Comparison of ENCODE assay signal across 26 cellular contexts in the genomic region with DNA sequence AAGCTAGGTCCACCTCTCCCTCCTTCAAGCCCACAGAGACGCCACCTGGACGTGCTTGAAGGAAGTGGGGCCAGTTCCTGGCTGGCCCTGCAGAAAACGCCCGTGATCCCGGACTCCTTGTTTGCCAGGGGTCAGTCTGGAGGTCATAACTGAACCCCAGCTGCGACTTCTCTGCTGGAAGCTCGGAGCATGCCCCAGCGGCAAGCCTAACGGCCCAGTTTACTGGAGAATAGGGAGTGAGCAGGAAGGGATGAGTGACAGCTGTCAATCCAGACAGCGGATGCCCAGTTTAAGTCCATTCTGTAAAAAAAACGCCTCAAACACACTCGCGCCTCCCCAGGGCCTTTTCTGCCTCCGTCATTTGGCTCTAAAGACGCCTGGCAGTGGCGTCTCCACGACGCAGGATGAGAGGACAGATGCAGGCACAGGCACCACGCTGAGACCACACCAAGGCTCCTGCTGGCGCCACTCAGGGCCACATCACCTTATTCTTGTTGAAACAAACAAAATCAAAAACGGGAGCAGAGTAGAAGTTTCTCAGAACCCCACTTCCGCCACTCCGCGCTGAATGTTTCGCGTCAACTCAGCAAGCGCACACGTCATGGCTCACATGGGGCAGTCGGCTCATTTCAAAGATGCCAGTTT. TPM values are rescaled to one million over a fixed set of nuclear protein-coding genes. Genes with fewer than 3 reads are reported as not detected.
DNase-seq lines count a peak whose midpoint lies in the region; ATAC-seq, FAIRE-seq and TF ChIP-seq lines count a peak whose summit lies in the region.
"Had no signal": no experiment of that assay in that cellular context is flagged by ENCODE, and none has a peak within 500 bp of the region (broad histone marks: within the 10 kb centered on the region; RNA-seq: fewer than 3 reads in every experiment).

No MANE protein-coding gene starts in this region.

- peaks cover 16% of the 10 kb centered on the region for H3K4me1 ChIP-seq in mucosa of descending colon (ENCODE audit: low read depth)
- H3K4me1 ChIP-seq in upper lobe of right lung, result peaks cover 8% of the 10 kb centered on the region
- H3K4me1 ChIP-seq: Caco-2, SJCRH30 had no signal

- no peak for TF ChIP-seq CTCF in natural killer cell (IDR thresholded peaks at IDR 0.05)
- no peak for TF ChIP-seq CTCF in WTC11 (IDR thresholded peaks at IDR 0.05)
- no peak for TF ChIP-seq CTCF in mucosa of descending colon (IDR thresholded peaks at IDR 0.05)
- no peak for TF ChIP-seq CTCF in upper lobe of right lung (IDR thresholded peaks at IDR 0.05)

- no peak overlapping the region for H3K4me3 Mint-ChIP-seq in natural killer cell treated with Interleukin-12 subunit alpha and Interleukin-12 subunit beta and Interleukin-15 and Interleukin-18, amount 100 ng/mL, for 72 hours
- H3K4me3 Mint-ChIP-seq in natural killer cell, result no peak overlapping the region
- H3K4me3 Mint-ChIP-seq in WTC11, result no peak overlapping the region

- FAIRE-seq in GM19239 (lab: Jason Lieb, UNC), result no peak
- FAIRE-seq: GM12892, H1 had no signal

- peak; percentile 37 for DNase-seq in natural killer cell treated with Interleukin-12 subunit alpha and Interleukin-12 subunit beta and Interleukin-15 and Interleukin-18, amount 100 ng/mL, for 72 hours (ENCODE audit: low spot score)
- no peak for DNase-seq in natural killer cell
- DNase-seq in WTC11 (ENCODE audit: low spot score), result no peak
- peak in 2 of 3 donors; percentile 18 to 38 for DNase-seq in mucosa of descending colon
- peak; percentile 47 for DNase-seq in upper lobe of right lung
- DNase-seq in GM19239 (ENCODE audit: insufficient read length, low spot score), result no peak
- DNase-seq in NCI-H2029 (lab: John Stamatoyannopoulos, UW), result no peak
- no peak for DNase-seq in COLO829 (ENCODE audit: low spot score)
- DNase-seq: caudate nucleus; DND-41; foreskin keratinocyte; hippocampal formation; islet precursor cell; KBM-7; naive thymus-derived CD4-positive, alpha-beta T cell; NCI-H345; PC-3; SJCRH30; stimulated activated CD4-positive, alpha-beta T cell treated with anti-CD3 and anti-CD28 coated beads, Interleukin-4, amount 100 ng/mL, for 24 hours; T-helper 2 cell; WERI-Rb-1 had no signal

- no peak overlapping the region for H3K27ac ChIP-seq in upper lobe of right lung
- H3K27ac ChIP-seq: foreskin keratinocyte, psoas muscle, SJCRH30, WERI-Rb-1 had no signal

- H3K4me3 ChIP-seq in mucosa of descending colon (no peak overlapping the region), upper lobe of right lung (no peak overlapping the region)
- H3K4me3 ChIP-seq: dorsolateral prefrontal cortex, psoas muscle, SJCRH30 had no signal

- no peak for ATAC-seq in natural killer cell treated with Interleukin-12 subunit alpha and Interleukin-12 subunit beta and Interleukin-15 and Interleukin-18, amount 100 ng/mL, for 72 hours
- no peak for ATAC-seq in natural killer cell
- no peak for ATAC-seq in WTC11
- no peak for ATAC-seq in mucosa of descending colon
- ATAC-seq in upper lobe of right lung, result no peak
- ATAC-seq: foreskin keratinocyte; naive thymus-derived CD4-positive, alpha-beta T cell; PC-3 had no signal

- no peaks in the 10 kb centered on the region for H3K27me3 ChIP-seq in upper lobe of right lung
- H3K27me3 ChIP-seq: dorsolateral prefrontal cortex, foreskin keratinocyte, SJCRH30 had no signal

- H3K27me3 Mint-ChIP-seq in natural killer cell treated with Interleukin-12 subunit alpha and Interleukin-12 subunit beta and Interleukin-15 and Interleukin-18, amount 100 ng/mL, for 72 hours, result no peaks in the 10 kb centered on the region
- H3K27me3 Mint-ChIP-seq in natural killer cell (ENCODE audit: low read depth in 2 of 2), result no peaks in the 10 kb centered on the region
- no peaks in the 10 kb centered on the region for H3K27me3 Mint-ChIP-seq in WTC11 (ENCODE audit: low read depth)
- H3K27me3 Mint-ChIP-seq: naive thymus-derived CD4-positive, alpha-beta T cell had no signal

- no peaks in the 10 kb centered on the region for H3K9me3 ChIP-seq in mucosa of descending colon
- H3K9me3 ChIP-seq in upper lobe of right lung, result no peaks in the 10 kb centered on the region
- H3K9me3 ChIP-seq: psoas muscle, SJCRH30 had no signal

- no peaks in the 10 kb centered on the region for H3K9me3 Mint-ChIP-seq in natural killer cell treated with Interleukin-12 subunit alpha and Interleukin-12 subunit beta and Interleukin-15 and Interleukin-18, amount 100 ng/mL, for 72 hours
- no peaks in the 10 kb centered on the region for H3K9me3 Mint-ChIP-seq in natural killer cell
- peaks cover 7% of the 10 kb centered on the region for H3K9me3 Mint-ChIP-seq in WTC11

- H3K36me3 ChIP-seq in mucosa of descending colon (ENCODE audit: low read depth), result no peaks in the 10 kb centered on the region
- peaks cover 5% of the 10 kb centered on the region for H3K36me3 ChIP-seq in upper lobe of right lung
- H3K36me3 ChIP-seq: WERI-Rb-1 had no signal

- no peak overlapping the region for H3K27ac Mint-ChIP-seq in natural killer cell treated with Interleukin-12 subunit alpha and Interleukin-12 subunit beta and Interleukin-15 and Interleukin-18, amount 100 ng/mL, for 72 hours
- H3K27ac Mint-ChIP-seq in natural killer cell (peak overlapping the region in 1 of 2 donors; percentile 84), WTC11 (peak overlapping the region; percentile 65; the same call in 1 of the 2 replicates)

- H3K4me1 Mint-ChIP-seq in natural killer cell treated with Interleukin-12 subunit alpha and Interleukin-12 subunit beta and Interleukin-15 and Interleukin-18, amount 100 ng/mL, for 72 hours (ENCODE audit: low read depth in 2 of 2), result peaks cover 39 to 51% of the 10 kb centered on the region in 2 donors
- H3K4me1 Mint-ChIP-seq in natural killer cell (peaks cover 66 to 71% of the 10 kb centered on the region in 2 donors), WTC11 (0 out of 2 replicates have a peak, but pooled peaks cover 5% of the 10 kb centered on the region)

- intact Hi-C loops in natural killer cell (cut with micrococcal nuclease) (no loop called here), mucosa of descending colon (cut with DNase I, micrococcal nuclease) (no loop called here), upper lobe of right lung (cut with DNase I) (no loop called here)

- POLR2A ChIA-PET in WTC11 (lab: Charles Lee), result no interaction called here

- peaks cover 6% of the 10 kb centered on the region for H3K36me3 Mint-ChIP-seq in natural killer cell treated with Interleukin-12 subunit alpha and Interleukin-12 subunit beta and Interleukin-15 and Interleukin-18, amount 100 ng/mL, for 72 hours
- H3K36me3 Mint-ChIP-seq in natural killer cell, result peaks cover 26% of the 10 kb centered on the region
- H3K36me3 Mint-ChIP-seq in WTC11, result peaks cover 23% of the 10 kb centered on the region

- CTCF ChIA-PET in WTC11 (lab: Charles Lee), result interaction anchor here (1.0 kb wide), 1 partner anchor 10 kb away, joined by 3 read pairs; no protein-coding TSS in a partner anchor

TF ChIP-seq in WTC11, 78 proteins besides CTCF, POLR2A, EP300 and RAD21 (continues in another document):
- TF ChIP-seq KAT7 (CRISPR knock-in tag; IDR thresholded peaks at IDR 0.05; ENCODE audit: borderline replicate concordance) (no peak), ZNF121 (CRISPR knock-in tag; IDR thresholded peaks at IDR 0.05) (no peak), CBFB (CRISPR knock-in tag; IDR thresholded peaks at IDR 0.05; ENCODE audit: low read depth) (no peak), RELA (CRISPR knock-in tag; IDR thresholded peaks at IDR 0.05; ENCODE audit: borderline replicate concordance) (no peak), ETV6 (CRISPR knock-in tag; IDR thresholded peaks at IDR 0.05) (no peak), NR2C2 (CRISPR knock-in tag; IDR thresholded peaks at IDR 0.05) (no peak), GTF2I (CRISPR knock-in tag; conservative IDR thresholded peaks at IDR 0.05) (no peak), GABPB1 (CRISPR knock-in tag; IDR thresholded peaks at IDR 0.05) (no peak)
- TF ChIP-seq, protein P1, sequence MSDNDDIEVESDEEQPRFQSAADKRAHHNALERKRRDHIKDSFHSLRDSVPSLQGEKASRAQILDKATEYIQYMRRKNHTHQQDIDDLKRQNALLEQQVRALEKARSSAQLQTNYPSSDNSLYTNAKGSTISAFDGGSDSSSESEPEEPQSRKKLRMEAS (CRISPR knock-in tag; IDR thresholded peaks at IDR 0.05), result no peak
- TF ChIP-seq, protein P2, sequence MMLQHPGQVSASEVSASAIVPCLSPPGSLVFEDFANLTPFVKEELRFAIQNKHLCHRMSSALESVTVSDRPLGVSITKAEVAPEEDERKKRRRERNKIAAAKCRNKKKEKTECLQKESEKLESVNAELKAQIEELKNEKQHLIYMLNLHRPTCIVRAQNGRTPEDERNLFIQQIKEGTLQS (CRISPR knock-in tag; conservative IDR thresholded peaks at IDR 0.05), result no peak
- TF ChIP-seq, protein P3, sequence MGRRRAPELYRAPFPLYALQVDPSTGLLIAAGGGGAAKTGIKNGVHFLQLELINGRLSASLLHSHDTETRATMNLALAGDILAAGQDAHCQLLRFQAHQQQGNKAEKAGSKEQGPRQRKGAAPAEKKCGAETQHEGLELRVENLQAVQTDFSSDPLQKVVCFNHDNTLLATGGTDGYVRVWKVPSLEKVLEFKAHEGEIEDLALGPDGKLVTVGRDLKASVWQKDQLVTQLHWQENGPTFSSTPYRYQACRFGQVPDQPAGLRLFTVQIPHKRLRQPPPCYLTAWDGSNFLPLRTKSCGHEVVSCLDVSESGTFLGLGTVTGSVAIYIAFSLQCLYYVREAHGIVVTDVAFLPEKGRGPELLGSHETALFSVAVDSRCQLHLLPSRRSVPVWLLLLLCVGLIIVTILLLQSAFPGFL (CRISPR knock-in tag; IDR thresholded peaks at IDR 0.05; ENCODE audit: borderline replicate concordance), result no peak

RNA-seq across cellular contexts. Expression of a gene that starts 57.6 kb away (rescaled TPM):
- 10 to 100 TPM in 1 of 2 donors, 1 to 10 TPM in 1; 6.9 to 11.7 TPM for total RNA-seq in natural killer cell treated with Interleukin-12 subunit alpha and Interleukin-12 subunit beta and Interleukin-15 and Interleukin-18, amount 100 ng/mL, for 72 hours
- total RNA-seq in natural killer cell, result 100 to 1,000 TPM; 252 to 277 (median 274) TPM
- total RNA-seq in WTC11 (2021), result 16.5 to 22.3 TPM (median 16.9 TPM) in 3 replicates
- total RNA-seq in mucosa of descending colon, result 10 to 100 TPM in 1 of 3 donors, 1 to 10 TPM in 2; 7.9 to 19.0 (median 8.4) TPM
- 17.3 TPM for total RNA-seq in upper lobe of right lung

Comparison
In these comparisons a context has a peak if more than half of its experiments do, and no peak if none do; other contexts are left out.
1. DNase-seq: peak in natural killer cell treated with Interleukin-12 subunit alpha and Interleukin-12 subunit beta and Interleukin-15 and Interleukin-18, amount 100 ng/mL, for 72 hours (single experiment), mucosa of descending colon (2 of 3) and upper lobe of right lung (single experiment); none in natural killer cell (single experiment), WTC11 (single experiment), GM19239 (single experiment), NCI-H2029 (single experiment) and COLO829 (single experiment).
2. RNA of a gene that starts 57.6 kb away (total RNA-seq): 252 to 277 TPM in natural killer cell; 16.5 to 22.3 TPM in WTC11, 17.3 TPM in upper lobe of right lung (single experiment), 6.9 to 11.7 TPM in natural killer cell treated with Interleukin-12 subunit alpha and Interleukin-12 subunit beta and Interleukin-15 and Interleukin-18, amount 100 ng/mL, for 72 hours and 7.9 to 19.0 TPM in mucosa of descending colon; every median in the first group is over 10 times any median in the second.